In genomic region chr4:76611164-76611563, GRCh38 we compare ENCODE assay signal across 14 cellular contexts.
DNase-seq lines count a peak whose midpoint lies in the region; ATAC-seq and TF ChIP-seq lines count a peak whose summit lies in the region.
"Had no signal": no experiment of that assay in that cellular context is flagged by ENCODE, and none has a peak within 500 bp of the region (broad histone marks: within the 10 kb centered on the region; RNA-seq: fewer than 3 reads in every experiment).

No MANE protein-coding gene starts in this region.

- H3K9ac ChIP-seq in SK-N-SH: peak overlapping the region; percentile 47; the same call in 1 of the 2 replicates

- no peak for DNase-seq in SK-N-SH
- no peak for DNase-seq in epithelial cell of prostate (ENCODE audit: low read depth, low spot score)
- DNase-seq in mesothelial cell of epicardium (ENCODE audit: low spot score in 2 of 2, unreplicated experiment in 2 of 2): no peak
- no peak for DNase-seq in type B pancreatic cell (ENCODE audit: extremely low spot score, unreplicated experiment)
- DNase-seq: activated CD8-positive, alpha-beta T cell treated with anti-CD3 and anti-CD28 coated beads for 36 hours; activated naive CD8-positive, alpha-beta T cell treated with anti-CD3 and anti-CD28 coated beads for 36 hours; erythroblast; NCI-H526; stimulated activated naive CD4-positive, alpha-beta T cell treated with Interleukin-2 at 50 U/mL for 16 hours had no signal

- H3K27ac Mint-ChIP-seq in mesothelial cell of epicardium (peak overlapping the region; percentile 91), type B pancreatic cell (peak overlapping the region; percentile 30)
- H3K27ac Mint-ChIP-seq: activated CD8-positive, alpha-beta T cell treated with anti-CD3 and anti-CD28 coated beads for 36 hours; activated naive CD8-positive, alpha-beta T cell treated with anti-CD3 and anti-CD28 coated beads for 36 hours had no signal

- H3K36me3 Mint-ChIP-seq in mesothelial cell of epicardium (no peaks in the 10 kb centered on the region), type B pancreatic cell (no peaks in the 10 kb centered on the region)
- H3K36me3 Mint-ChIP-seq: activated naive CD8-positive, alpha-beta T cell treated with anti-CD3 and anti-CD28 coated beads for 36 hours had no signal

- peak overlapping the region in 1 of 2 experiments; percentile 72; a peak in 2 of 4 replicates for H3K27ac ChIP-seq in SK-N-SH (ENCODE audit: low read depth in 2 of 2, low read length in 1 of 2)
- peak overlapping the region; percentile 58 for H3K27ac ChIP-seq in epithelial cell of prostate
- H3K27ac ChIP-seq: 22Rv1 had no signal

- WGBS in SK-N-SH (ENCODE audit: low lambda C conversion rate): 74% methylated on average over 6 of the region's 6 CpGs

- no peak for ATAC-seq in SK-N-SH treated with all-trans-retinoic acid at 6 μM for 48 hours
- ATAC-seq in HG03521 (IDR thresholded peaks at IDR 0.05; ENCODE audit: unreplicated experiment): no peak
- no peak for ATAC-seq in HG02885 (IDR thresholded peaks at IDR 0.05; ENCODE audit: poor library complexity, unreplicated experiment)
- no peak for ATAC-seq in HG03135 (IDR thresholded peaks at IDR 0.05; ENCODE audit: unreplicated experiment)
- ATAC-seq: activated CD8-positive, alpha-beta T cell treated with anti-CD3 and anti-CD28 coated beads for 36 hours had no signal

- TF ChIP-seq CTCF in SK-N-SH (IDR thresholded peaks at IDR 0.05) (no peak), mesothelial cell of epicardium (IDR thresholded peaks at IDR 0.05; ENCODE audit: unreplicated experiment) (no peak), type B pancreatic cell (conservative IDR thresholded peaks at IDR 0.05) (no peak)

- 0 out of 2 replicates have a peak overlapping the region, but pooled peaks have one; percentile 16 for H3K4me2 ChIP-seq in SK-N-SH

- H3K4me1 Mint-ChIP-seq in mesothelial cell of epicardium: peaks cover 74% of the 10 kb centered on the region
- peaks cover 52% of the 10 kb centered on the region for H3K4me1 Mint-ChIP-seq in type B pancreatic cell (ENCODE audit: unreplicated experiment)

- no peak for TF ChIP-seq RAD21 in SK-N-SH (IDR thresholded peaks at IDR 0.05; ENCODE audit: low read length)

- H3K27me3 ChIP-seq in SK-N-SH (ENCODE audit: insufficient read depth): no peaks in the 10 kb centered on the region

- H3K9me3 ChIP-seq in SK-N-SH: no peaks in the 10 kb centered on the region

- no peaks in the 10 kb centered on the region for H3K9me3 Mint-ChIP-seq in mesothelial cell of epicardium
- peaks cover 10% of the 10 kb centered on the region for H3K9me3 Mint-ChIP-seq in type B pancreatic cell
- H3K9me3 Mint-ChIP-seq: activated CD8-positive, alpha-beta T cell treated with anti-CD3 and anti-CD28 coated beads for 36 hours; activated naive CD8-positive, alpha-beta T cell treated with anti-CD3 and anti-CD28 coated beads for 36 hours had no signal

- no peaks in the 10 kb centered on the region for H3K27me3 Mint-ChIP-seq in mesothelial cell of epicardium (ENCODE audit: low read depth)
- no peaks in the 10 kb centered on the region for H3K27me3 Mint-ChIP-seq in type B pancreatic cell

- H2AFZ ChIP-seq in SK-N-SH (ENCODE audit: low read depth): no peak overlapping the region

- CTCF ChIA-PET in SK-N-SH (lab: Yijun Ruan, JAX): no interaction called here

- no peaks in the 10 kb centered on the region for H3K79me2 ChIP-seq in SK-N-SH (ENCODE audit: insufficient read depth)

- peaks cover 5 to 31% of the 10 kb centered on the region in 2 experiments; a peak in 3 of 4 replicates for H3K4me1 ChIP-seq in SK-N-SH (ENCODE audit: control insufficient read depth in 1 of 2, insufficient read depth in 2 of 2, low read depth in 1 of 2, low read length in 1 of 2)

- no peaks in the 10 kb centered on the region for H3K9me2 ChIP-seq in SK-N-SH

- H3K4me3 Mint-ChIP-seq in mesothelial cell of epicardium: no peak overlapping the region
- peak overlapping the region; percentile 18 for H3K4me3 Mint-ChIP-seq in type B pancreatic cell
- H3K4me3 Mint-ChIP-seq: activated CD8-positive, alpha-beta T cell treated with anti-CD3 and anti-CD28 coated beads for 36 hours; activated naive CD8-positive, alpha-beta T cell treated with anti-CD3 and anti-CD28 coated beads for 36 hours had no signal

- H3K4me3 ChIP-seq in SK-N-SH (ENCODE audit: low read depth in 2 of 2, low read length in 1 of 2): no peak overlapping the region

- no peaks in the 10 kb centered on the region for H3K36me3 ChIP-seq in SK-N-SH (replicated peaks in 1 of 2; ENCODE audit: control insufficient read depth in 1 of 2, insufficient read depth in 2 of 2, low read length in 1 of 2)

- H4K20me1 ChIP-seq in SK-N-SH (ENCODE audit: insufficient read depth): no peaks in the 10 kb centered on the region

- peaks cover 20% of the 10 kb centered on the region for H3F3A ChIP-seq in SK-N-SH (replicated peaks; ENCODE audit: insufficient read depth)

- POLR2A ChIA-PET in SK-N-SH (lab: Yijun Ruan, JAX): no interaction called here

- TF ChIP-seq EP300 in SK-N-SH (IDR thresholded peaks at IDR 0.05; ENCODE audit: borderline replicate concordance in 1 of 2, low read depth in 1 of 2, low read length in 1 of 2): no peak

TF ChIP-seq in SK-N-SH, 30 proteins besides CTCF, POLR2A, EP300 and RAD21 (continues in another document):
- TF ChIP-seq USF2 (IDR thresholded peaks at IDR 0.05; ENCODE audit: borderline replicate concordance, low read depth, low read length) (no peak), ZBTB33 (IDR thresholded peaks at IDR 0.05; ENCODE audit: borderline replicate concordance, low read depth) (no peak), NFIC (IDR thresholded peaks at IDR 0.05; ENCODE audit: borderline replicate concordance) (no peak)

TF ChIP-seq in SK-N-SH treated with all-trans-retinoic acid at 6 μM for 48 hours, 23 proteins besides CTCF, POLR2A, EP300 and RAD21 (continues in another document):
- TF ChIP-seq, protein P1, sequence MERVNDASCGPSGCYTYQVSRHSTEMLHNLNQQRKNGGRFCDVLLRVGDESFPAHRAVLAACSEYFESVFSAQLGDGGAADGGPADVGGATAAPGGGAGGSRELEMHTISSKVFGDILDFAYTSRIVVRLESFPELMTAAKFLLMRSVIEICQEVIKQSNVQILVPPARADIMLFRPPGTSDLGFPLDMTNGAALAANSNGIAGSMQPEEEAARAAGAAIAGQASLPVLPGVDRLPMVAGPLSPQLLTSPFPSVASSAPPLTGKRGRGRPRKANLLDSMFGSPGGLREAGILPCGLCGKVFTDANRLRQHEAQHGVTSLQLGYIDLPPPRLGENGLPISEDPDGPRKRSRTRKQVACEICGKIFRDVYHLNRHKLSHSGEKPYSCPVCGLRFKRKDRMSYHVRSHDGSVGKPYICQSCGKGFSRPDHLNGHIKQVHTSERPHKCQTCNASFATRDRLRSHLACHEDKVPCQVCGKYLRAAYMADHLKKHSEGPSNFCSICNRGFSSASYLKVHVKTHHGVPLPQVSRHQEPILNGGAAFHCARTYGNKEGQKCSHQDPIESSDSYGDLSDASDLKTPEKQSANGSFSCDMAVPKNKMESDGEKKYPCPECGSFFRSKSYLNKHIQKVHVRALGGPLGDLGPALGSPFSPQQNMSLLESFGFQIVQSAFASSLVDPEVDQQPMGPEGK (CRISPR knock-in tag; IDR thresholded peaks at IDR 0.05; ENCODE audit: borderline replicate concordance): no peak
- TF ChIP-seq ZNF70 (CRISPR knock-in tag; IDR thresholded peaks at IDR 0.05) (no peak), RARB (CRISPR knock-in tag; IDR thresholded peaks at IDR 0.05) (no peak), CSRNP3 (CRISPR knock-in tag; IDR thresholded peaks at IDR 0.05) (no peak), SNAI2 (CRISPR knock-in tag; IDR thresholded peaks at IDR 0.05) (no peak), ISL1 (CRISPR knock-in tag; IDR thresholded peaks at IDR 0.05) (no peak), ESRRG (CRISPR knock-in tag; IDR thresholded peaks at IDR 0.05) (no peak), GLIS3 (CRISPR knock-in tag; IDR thresholded peaks at IDR 0.05) (no peak), ZC3H10 (CRISPR knock-in tag; IDR thresholded peaks at IDR 0.05) (no peak), ZNF565 (CRISPR knock-in tag; conservative IDR thresholded peaks at IDR 0.05; ENCODE audit: low read depth) (no peak), ZNF8 (CRISPR knock-in tag; IDR thresholded peaks at IDR 0.05) (no peak), TSHZ2 (CRISPR knock-in tag; IDR thresholded peaks at IDR 0.05) (no peak), BACH2 (CRISPR knock-in tag; IDR thresholded peaks at IDR 0.05; ENCODE audit: borderline replicate concordance) (no peak)
